ENCODE assay signal across 1 cellular context in the genomic region with DNA sequence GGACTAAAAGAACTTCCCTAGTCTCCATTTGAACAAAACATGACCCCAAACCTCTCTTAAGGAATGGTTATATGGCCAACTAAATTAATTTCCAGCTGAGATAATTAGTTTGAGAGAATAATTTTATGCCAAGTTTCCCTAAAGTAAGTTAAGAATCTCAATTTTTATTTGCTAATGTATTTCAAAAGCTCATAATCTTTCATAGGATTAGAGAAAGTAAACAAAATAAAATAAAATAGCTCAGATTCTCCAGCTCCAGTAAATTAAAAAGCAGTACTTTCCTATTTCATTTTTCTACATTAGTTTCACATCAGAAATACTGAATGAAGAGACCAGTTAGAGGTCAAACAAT.
TF ChIP-seq lines count a peak whose summit lies in the region.

No MANE protein-coding gene starts in this region.

TF ChIP-seq in HEK293, 187 proteins besides CTCF, POLR2A, EP300 and RAD21 (continued from another document and continues in another):
- TF ChIP-seq, protein P1, sequence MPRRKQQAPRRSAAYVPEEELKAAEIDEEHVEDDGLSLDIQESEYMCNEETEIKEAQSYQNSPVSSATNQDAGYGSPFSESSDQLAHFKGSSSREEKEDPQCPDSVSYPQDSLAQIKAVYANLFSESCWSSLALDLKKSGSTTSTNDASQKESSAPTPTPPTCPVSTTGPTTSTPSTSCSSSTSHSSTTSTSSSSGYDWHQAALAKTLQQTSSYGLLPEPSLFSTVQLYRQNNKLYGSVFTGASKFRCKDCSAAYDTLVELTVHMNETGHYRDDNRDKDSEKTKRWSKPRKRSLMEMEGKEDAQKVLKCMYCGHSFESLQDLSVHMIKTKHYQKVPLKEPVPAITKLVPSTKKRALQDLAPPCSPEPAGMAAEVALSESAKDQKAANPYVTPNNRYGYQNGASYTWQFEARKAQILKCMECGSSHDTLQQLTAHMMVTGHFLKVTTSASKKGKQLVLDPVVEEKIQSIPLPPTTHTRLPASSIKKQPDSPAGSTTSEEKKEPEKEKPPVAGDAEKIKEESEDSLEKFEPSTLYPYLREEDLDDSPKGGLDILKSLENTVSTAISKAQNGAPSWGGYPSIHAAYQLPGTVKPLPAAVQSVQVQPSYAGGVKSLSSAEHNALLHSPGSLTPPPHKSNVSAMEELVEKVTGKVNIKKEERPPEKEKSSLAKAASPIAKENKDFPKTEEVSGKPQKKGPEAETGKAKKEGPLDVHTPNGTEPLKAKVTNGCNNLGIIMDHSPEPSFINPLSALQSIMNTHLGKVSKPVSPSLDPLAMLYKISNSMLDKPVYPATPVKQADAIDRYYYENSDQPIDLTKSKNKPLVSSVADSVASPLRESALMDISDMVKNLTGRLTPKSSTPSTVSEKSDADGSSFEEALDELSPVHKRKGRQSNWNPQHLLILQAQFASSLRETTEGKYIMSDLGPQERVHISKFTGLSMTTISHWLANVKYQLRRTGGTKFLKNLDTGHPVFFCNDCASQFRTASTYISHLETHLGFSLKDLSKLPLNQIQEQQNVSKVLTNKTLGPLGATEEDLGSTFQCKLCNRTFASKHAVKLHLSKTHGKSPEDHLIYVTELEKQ (tag by site-specific recombination; IDR thresholded peaks at IDR 0.05; ENCODE audit: borderline replicate concordance), result no peak
- TF ChIP-seq, protein P2, sequence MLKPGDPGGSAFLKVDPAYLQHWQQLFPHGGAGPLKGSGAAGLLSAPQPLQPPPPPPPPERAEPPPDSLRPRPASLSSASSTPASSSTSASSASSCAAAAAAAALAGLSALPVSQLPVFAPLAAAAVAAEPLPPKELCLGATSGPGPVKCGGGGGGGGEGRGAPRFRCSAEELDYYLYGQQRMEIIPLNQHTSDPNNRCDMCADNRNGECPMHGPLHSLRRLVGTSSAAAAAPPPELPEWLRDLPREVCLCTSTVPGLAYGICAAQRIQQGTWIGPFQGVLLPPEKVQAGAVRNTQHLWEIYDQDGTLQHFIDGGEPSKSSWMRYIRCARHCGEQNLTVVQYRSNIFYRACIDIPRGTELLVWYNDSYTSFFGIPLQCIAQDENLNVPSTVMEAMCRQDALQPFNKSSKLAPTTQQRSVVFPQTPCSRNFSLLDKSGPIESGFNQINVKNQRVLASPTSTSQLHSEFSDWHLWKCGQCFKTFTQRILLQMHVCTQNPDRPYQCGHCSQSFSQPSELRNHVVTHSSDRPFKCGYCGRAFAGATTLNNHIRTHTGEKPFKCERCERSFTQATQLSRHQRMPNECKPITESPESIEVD (tag by site-specific recombination; IDR thresholded peaks at IDR 0.05), result peak; percentile 67
- TF ChIP-seq, protein P3, sequence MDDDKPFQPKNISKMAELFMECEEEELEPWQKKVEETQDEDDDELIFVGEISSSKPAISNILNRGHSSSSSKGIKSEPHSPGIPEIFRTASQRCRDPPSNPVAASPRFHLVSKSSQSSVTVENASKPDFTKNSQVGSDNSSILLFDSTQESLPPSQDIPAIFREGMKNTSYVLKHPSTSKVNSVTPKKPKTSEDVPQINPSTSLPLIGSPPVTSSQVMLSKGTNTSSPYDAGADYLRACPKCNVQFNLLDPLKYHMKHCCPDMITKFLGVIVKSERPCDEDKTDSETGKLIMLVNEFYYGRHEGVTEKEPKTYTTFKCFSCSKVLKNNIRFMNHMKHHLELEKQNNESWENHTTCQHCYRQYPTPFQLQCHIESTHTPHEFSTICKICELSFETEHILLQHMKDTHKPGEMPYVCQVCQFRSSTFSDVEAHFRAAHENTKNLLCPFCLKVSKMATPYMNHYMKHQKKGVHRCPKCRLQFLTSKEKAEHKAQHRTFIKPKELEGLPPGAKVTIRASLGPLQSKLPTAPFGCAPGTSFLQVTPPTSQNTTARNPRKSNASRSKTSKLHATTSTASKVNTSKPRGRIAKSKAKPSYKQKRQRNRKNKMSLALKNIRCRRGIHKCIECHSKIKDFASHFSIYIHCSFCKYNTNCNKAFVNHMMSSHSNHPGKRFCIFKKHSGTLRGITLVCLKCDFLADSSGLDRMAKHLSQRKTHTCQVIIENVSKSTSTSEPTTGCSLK (tag by site-specific recombination; IDR thresholded peaks at IDR 0.05), result no peak
- TF ChIP-seq ZNF324 (tag by site-specific recombination; IDR thresholded peaks at IDR 0.05) (no peak), IKZF3 (tag by site-specific recombination; IDR thresholded peaks at IDR 0.05) (0 out of 2 replicates have a peak, but pooled peaks have one; percentile 11), HOXA7 (CRISPR knock-in tag; IDR thresholded peaks at IDR 0.05; ENCODE audit: borderline replicate concordance) (no peak), GLI4 (tag by site-specific recombination; IDR thresholded peaks at IDR 0.05) (no peak), ZNF701 (tag by site-specific recombination; IDR thresholded peaks at IDR 0.05) (no peak), ZNF660 (tag by site-specific recombination; IDR thresholded peaks at IDR 0.05) (no peak), ZSCAN30 (tag by site-specific recombination; IDR thresholded peaks at IDR 0.05) (no peak), BCL11B (tag by site-specific recombination; IDR thresholded peaks at IDR 0.05; ENCODE audit: low read depth) (no peak), TCF7L2 (IDR thresholded peaks at IDR 0.05; ENCODE audit: borderline replicate concordance, low read depth, low read length) (no peak), ZNF785 (tag by site-specific recombination; IDR thresholded peaks at IDR 0.05) (no peak), ZNF76 (tag by site-specific recombination; IDR thresholded peaks at IDR 0.05; ENCODE audit: borderline replicate concordance, low read depth) (no peak), ZNF501 (tag by site-specific recombination; IDR thresholded peaks at IDR 0.05) (0 out of 2 replicates have a peak, but pooled peaks have one; percentile 12), EGR2 (tag by site-specific recombination; IDR thresholded peaks at IDR 0.05; ENCODE audit: low read depth) (no peak), ZNF335 (tag by site-specific recombination; conservative IDR thresholded peaks at IDR 0.05) (no peak), ZFP69B (tag by site-specific recombination; IDR thresholded peaks at IDR 0.05) (no peak), ZNF341 (tag by site-specific recombination; IDR thresholded peaks at IDR 0.05; ENCODE audit: low read depth) (no peak), BCL11A (tag by site-specific recombination; IDR thresholded peaks at IDR 0.05; ENCODE audit: low read depth) (0 out of 2 replicates have a peak, but pooled peaks have one; percentile 13), ZNF146 (tag by site-specific recombination; IDR thresholded peaks at IDR 0.05) (no peak), ZNF596 (tag by site-specific recombination; IDR thresholded peaks at IDR 0.05) (no peak), ZNF830 (tag by site-specific recombination; IDR thresholded peaks at IDR 0.05; ENCODE audit: low read depth) (no peak), ZNF585B (tag by site-specific recombination; IDR thresholded peaks at IDR 0.05) (no peak), SETDB1 (IDR thresholded peaks at IDR 0.05; ENCODE audit: insufficient read length, low read length) (no peak), MYNN (tag by site-specific recombination; IDR thresholded peaks at IDR 0.05; ENCODE audit: borderline replicate concordance) (no peak), ZBTB17 (tag by site-specific recombination; IDR thresholded peaks at IDR 0.05) (no peak; the same call in 1 of the 2 replicates), ZNF776 (tag by site-specific recombination; IDR thresholded peaks at IDR 0.05; ENCODE audit: borderline replicate concordance) (no peak), ZNF266 (tag by site-specific recombination; IDR thresholded peaks at IDR 0.05; ENCODE audit: low read depth) (no peak), GFI1B (tag by site-specific recombination; IDR thresholded peaks at IDR 0.05) (no peak), ZBTB7A (tag by site-specific recombination; IDR thresholded peaks at IDR 0.05; ENCODE audit: low read depth) (no peak), REPIN1 (tag by site-specific recombination; IDR thresholded peaks at IDR 0.05; ENCODE audit: low read depth) (no peak), ZNF549 (tag by site-specific recombination; IDR thresholded peaks at IDR 0.05) (no peak), MEIS1 (CRISPR knock-in tag; IDR thresholded peaks at IDR 0.05; ENCODE audit: borderline replicate concordance) (no peak), ZNF624 (tag by site-specific recombination; IDR thresholded peaks at IDR 0.05) (no peak), PRDM1 (tag by site-specific recombination; IDR thresholded peaks at IDR 0.05) (0 out of 2 replicates have a peak, but pooled peaks have one; percentile 4), ZNF558 (tag by site-specific recombination; IDR thresholded peaks at IDR 0.05) (no peak), ZNF837 (tag by site-specific recombination; IDR thresholded peaks at IDR 0.05) (no peak)
- TF ChIP-seq, protein P4, sequence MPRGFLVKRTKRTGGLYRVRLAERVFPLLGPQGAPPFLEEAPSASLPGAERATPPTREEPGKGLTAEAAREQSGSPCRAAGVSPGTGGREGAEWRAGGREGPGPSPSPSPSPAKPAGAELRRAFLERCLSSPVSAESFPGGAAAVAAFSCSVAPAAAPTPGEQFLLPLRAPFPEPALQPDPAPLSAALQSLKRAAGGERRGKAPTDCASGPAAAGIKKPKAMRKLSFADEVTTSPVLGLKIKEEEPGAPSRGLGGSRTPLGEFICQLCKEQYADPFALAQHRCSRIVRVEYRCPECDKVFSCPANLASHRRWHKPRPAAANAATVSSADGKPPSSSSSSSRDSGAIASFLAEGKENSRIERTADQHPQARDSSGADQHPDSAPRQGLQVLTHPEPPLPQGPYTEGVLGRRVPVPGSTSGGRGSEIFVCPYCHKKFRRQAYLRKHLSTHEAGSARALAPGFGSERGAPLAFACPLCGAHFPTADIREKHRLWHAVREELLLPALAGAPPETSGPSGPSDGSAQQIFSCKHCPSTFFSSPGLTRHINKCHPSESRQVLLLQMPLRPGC (tag by site-specific recombination; IDR thresholded peaks at IDR 0.05), result no peak
- TF ChIP-seq, protein P5, sequence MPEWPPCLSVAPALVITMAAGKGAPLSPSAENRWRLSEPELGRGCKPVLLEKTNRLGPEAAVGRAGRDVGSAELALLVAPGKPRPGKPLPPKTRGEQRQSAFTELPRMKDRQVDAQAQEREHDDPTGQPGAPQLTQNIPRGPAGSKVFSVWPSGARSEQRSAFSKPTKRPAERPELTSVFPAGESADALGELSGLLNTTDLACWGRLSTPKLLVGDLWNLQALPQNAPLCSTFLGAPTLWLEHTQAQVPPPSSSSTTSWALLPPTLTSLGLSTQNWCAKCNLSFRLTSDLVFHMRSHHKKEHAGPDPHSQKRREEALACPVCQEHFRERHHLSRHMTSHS (tag by site-specific recombination; IDR thresholded peaks at IDR 0.05), result no peak
- TF ChIP-seq, protein P6, sequence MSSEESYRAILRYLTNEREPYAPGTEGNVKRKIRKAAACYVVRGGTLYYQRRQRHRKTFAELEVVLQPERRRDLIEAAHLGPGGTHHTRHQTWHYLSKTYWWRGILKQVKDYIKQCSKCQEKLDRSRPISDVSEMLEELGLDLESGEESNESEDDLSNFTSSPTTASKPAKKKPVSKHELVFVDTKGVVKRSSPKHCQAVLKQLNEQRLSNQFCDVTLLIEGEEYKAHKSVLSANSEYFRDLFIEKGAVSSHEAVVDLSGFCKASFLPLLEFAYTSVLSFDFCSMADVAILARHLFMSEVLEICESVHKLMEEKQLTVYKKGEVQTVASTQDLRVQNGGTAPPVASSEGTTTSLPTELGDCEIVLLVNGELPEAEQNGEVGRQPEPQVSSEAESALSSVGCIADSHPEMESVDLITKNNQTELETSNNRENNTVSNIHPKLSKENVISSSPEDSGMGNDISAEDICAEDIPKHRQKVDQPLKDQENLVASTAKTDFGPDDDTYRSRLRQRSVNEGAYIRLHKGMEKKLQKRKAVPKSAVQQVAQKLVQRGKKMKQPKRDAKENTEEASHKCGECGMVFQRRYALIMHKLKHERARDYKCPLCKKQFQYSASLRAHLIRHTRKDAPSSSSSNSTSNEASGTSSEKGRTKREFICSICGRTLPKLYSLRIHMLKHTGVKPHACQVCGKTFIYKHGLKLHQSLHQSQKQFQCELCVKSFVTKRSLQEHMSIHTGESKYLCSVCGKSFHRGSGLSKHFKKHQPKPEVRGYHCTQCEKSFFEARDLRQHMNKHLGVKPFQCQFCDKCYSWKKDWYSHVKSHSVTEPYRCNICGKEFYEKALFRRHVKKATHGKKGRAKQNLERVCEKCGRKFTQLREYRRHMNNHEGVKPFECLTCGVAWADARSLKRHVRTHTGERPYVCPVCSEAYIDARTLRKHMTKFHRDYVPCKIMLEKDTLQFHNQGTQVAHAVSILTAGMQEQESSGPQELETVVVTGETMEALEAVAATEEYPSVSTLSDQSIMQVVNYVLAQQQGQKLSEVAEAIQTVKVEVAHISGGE (tag by site-specific recombination; conservative IDR thresholded peaks at IDR 0.05; ENCODE audit: low read depth), result no peak
- TF ChIP-seq, protein P7, sequence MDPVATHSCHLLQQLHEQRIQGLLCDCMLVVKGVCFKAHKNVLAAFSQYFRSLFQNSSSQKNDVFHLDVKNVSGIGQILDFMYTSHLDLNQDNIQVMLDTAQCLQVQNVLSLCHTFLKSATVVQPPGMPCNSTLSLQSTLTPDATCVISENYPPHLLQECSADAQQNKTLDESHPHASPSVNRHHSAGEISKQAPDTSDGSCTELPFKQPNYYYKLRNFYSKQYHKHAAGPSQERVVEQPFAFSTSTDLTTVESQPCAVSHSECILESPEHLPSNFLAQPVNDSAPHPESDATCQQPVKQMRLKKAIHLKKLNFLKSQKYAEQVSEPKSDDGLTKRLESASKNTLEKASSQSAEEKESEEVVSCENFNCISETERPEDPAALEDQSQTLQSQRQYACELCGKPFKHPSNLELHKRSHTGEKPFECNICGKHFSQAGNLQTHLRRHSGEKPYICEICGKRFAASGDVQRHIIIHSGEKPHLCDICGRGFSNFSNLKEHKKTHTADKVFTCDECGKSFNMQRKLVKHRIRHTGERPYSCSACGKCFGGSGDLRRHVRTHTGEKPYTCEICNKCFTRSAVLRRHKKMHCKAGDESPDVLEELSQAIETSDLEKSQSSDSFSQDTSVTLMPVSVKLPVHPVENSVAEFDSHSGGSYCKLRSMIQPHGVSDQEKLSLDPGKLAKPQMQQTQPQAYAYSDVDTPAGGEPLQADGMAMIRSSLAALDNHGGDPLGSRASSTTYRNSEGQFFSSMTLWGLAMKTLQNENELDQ (tag by site-specific recombination; IDR thresholded peaks at IDR 0.05; ENCODE audit: low read depth), result no peak
- TF ChIP-seq, protein P8, sequence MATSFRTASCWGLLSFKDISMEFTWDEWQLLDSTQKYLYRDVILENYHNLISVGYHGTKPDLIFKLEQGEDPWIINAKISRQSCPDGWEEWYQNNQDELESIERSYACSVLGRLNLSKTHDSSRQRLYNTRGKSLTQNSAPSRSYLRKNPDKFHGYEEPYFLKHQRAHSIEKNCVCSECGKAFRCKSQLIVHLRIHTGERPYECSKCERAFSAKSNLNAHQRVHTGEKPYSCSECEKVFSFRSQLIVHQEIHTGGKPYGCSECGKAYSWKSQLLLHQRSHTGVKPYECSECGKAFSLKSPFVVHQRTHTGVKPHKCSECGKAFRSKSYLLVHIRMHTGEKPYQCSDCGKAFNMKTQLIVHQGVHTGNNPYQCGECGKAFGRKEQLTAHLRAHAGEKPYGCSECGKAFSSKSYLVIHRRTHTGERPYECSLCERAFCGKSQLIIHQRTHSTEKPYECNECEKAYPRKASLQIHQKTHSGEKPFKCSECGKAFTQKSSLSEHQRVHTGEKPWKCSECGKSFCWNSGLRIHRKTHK (tag by site-specific recombination; IDR thresholded peaks at IDR 0.05), result no peak
- TF ChIP-seq, protein P9, sequence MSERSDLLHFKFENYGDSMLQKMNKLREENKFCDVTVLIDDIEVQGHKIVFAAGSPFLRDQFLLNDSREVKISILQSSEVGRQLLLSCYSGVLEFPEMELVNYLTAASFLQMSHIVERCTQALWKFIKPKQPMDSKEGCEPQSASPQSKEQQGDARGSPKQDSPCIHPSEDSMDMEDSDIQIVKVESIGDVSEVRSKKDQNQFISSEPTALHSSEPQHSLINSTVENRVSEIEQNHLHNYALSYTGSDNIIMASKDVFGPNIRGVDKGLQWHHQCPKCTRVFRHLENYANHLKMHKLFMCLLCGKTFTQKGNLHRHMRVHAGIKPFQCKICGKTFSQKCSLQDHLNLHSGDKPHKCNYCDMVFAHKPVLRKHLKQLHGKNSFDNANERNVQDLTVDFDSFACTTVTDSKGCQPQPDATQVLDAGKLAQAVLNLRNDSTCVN (tag by site-specific recombination; optimal IDR thresholded peaks at IDR 0.05), result no peak
